In the genomic region with DNA sequence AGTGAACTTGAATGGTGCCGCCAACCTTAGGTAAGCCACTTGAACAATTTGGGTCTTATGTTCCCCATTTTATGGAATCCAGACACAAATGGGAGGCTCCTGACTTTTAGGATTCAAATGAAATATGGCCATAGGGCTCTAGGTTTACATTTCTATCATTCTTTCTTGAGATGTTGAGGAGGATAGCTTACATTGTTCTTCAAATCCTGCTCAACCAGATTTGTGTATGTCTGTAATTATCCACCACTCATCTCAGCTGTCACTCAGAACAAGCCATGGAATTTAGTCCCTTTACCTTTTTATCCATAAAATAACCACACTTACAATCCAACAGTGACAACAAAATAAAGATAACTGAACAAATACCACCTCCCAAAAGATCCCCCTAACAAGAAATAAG, we compare ENCODE assay signal across 30 cellular contexts.
"Had no signal": no experiment of that assay in that cellular context is flagged by ENCODE, and none has a peak within 500 bp of the region (broad histone marks: within the 10 kb centered on the region; RNA-seq: fewer than 3 reads in every experiment).

No MANE protein-coding gene starts in this region.

- H3K4me1 Mint-ChIP-seq: activated CD4-positive, alpha-beta memory T cell treated with anti-CD3 and anti-CD28 coated beads, Interleukin-2, amount 10 ng/mL, durations not matched to agents 7 days and 5 days; activated CD4-positive, alpha-beta T cell treated with anti-CD3 and anti-CD28 coated beads, Interleukin-2, amount 10 ng/mL, durations not matched to agents 7 days and 5 days; activated naive CD4-positive, alpha-beta T cell treated with anti-CD3 and anti-CD28 coated beads, Interleukin-2, amount 10 ng/mL, durations not matched to agents 7 days and 5 days; activated naive CD8-positive, alpha-beta T cell treated with anti-CD3 and anti-CD28 coated beads, Interleukin-2, amount 10 ng/mL, durations not matched to agents 7 days and 5 days; brain; central memory CD8-positive, alpha-beta T cell had no signal

- H3K27ac Mint-ChIP-seq: activated CD4-positive, alpha-beta memory T cell treated with anti-CD3 and anti-CD28 coated beads, Interleukin-2, amount 10 ng/mL, durations not matched to agents 7 days and 5 days; activated CD4-positive, alpha-beta T cell treated with anti-CD3 and anti-CD28 coated beads, Interleukin-2, amount 10 ng/mL, durations not matched to agents 7 days and 5 days; activated naive CD4-positive, alpha-beta T cell treated with anti-CD3 and anti-CD28 coated beads, Interleukin-2, amount 10 ng/mL, durations not matched to agents 7 days and 5 days; activated naive CD4-positive, alpha-beta T cell treated with anti-CD3 and anti-CD28 coated beads, Interleukin-2, amount 50 U/mL, for 72 hours; activated naive CD8-positive, alpha-beta T cell treated with anti-CD3 and anti-CD28 coated beads, Interleukin-2, amount 10 ng/mL, durations not matched to agents 7 days and 5 days; activated T-cell treated with anti-CD3 and anti-CD28 coated beads, Interleukin-2, amount 50 U/mL, for 24 hours; activated T-cell treated with anti-CD3 and anti-CD28 coated beads, Interleukin-2, amount 50 U/mL, for 72 hours; brain; dendritic cell treated with granulocyte-macrophage colony-stimulating factor and Interleukin-4, amounts not matched to agents 40 ng/mL and 50 ng/mL, for 4 days; endodermal cell; WTC11 had no signal

- H3K4me1 ChIP-seq: ascending aorta, breast epithelium had no signal

- H3K36me3 ChIP-seq: ascending aorta, breast epithelium had no signal

- H3K4me3 Mint-ChIP-seq: activated CD4-positive, alpha-beta memory T cell treated with anti-CD3 and anti-CD28 coated beads, Interleukin-2, amount 10 ng/mL, durations not matched to agents 7 days and 5 days; activated CD4-positive, alpha-beta T cell treated with anti-CD3 and anti-CD28 coated beads, Interleukin-2, amount 10 ng/mL, durations not matched to agents 7 days and 5 days; activated naive CD4-positive, alpha-beta T cell treated with anti-CD3 and anti-CD28 coated beads, Interleukin-2, amount 10 ng/mL, durations not matched to agents 7 days and 5 days; activated naive CD8-positive, alpha-beta T cell treated with anti-CD3 and anti-CD28 coated beads, Interleukin-2, amount 10 ng/mL, durations not matched to agents 7 days and 5 days; activated T-cell treated with anti-CD3 and anti-CD28 coated beads, Interleukin-2, amount 50 U/mL, for 24 hours; activated T-cell treated with anti-CD3 and anti-CD28 coated beads, Interleukin-2, amount 50 U/mL, for 72 hours; brain; central memory CD8-positive, alpha-beta T cell; dendritic cell treated with granulocyte-macrophage colony-stimulating factor and Interleukin-4, amounts not matched to agents 40 ng/mL and 50 ng/mL, for 4 days; endodermal cell; WTC11 had no signal

- H3K27me3 Mint-ChIP-seq: activated CD4-positive, alpha-beta memory T cell treated with anti-CD3 and anti-CD28 coated beads, Interleukin-2, amount 10 ng/mL, durations not matched to agents 7 days and 5 days; activated CD4-positive, alpha-beta T cell treated with anti-CD3 and anti-CD28 coated beads, Interleukin-2, amount 10 ng/mL, durations not matched to agents 7 days and 5 days; activated naive CD4-positive, alpha-beta T cell treated with anti-CD3 and anti-CD28 coated beads, Interleukin-2, amount 10 ng/mL, durations not matched to agents 7 days and 5 days; activated naive CD8-positive, alpha-beta T cell treated with anti-CD3 and anti-CD28 coated beads, Interleukin-2, amount 10 ng/mL, durations not matched to agents 7 days and 5 days; activated T-cell treated with anti-CD3 and anti-CD28 coated beads, Interleukin-2, amount 50 U/mL, for 24 hours; central memory CD8-positive, alpha-beta T cell; dendritic cell treated with granulocyte-macrophage colony-stimulating factor and Interleukin-4, amounts not matched to agents 40 ng/mL and 50 ng/mL, for 4 days had no signal

- ATAC-seq: activated naive CD4-positive, alpha-beta T cell treated with anti-CD3 and anti-CD28 coated beads, Interleukin-2, amount 50 U/mL, for 72 hours; activated T-cell treated with anti-CD3 and anti-CD28 coated beads, Interleukin-2, amount 50 U/mL, for 72 hours; esophagus mucosa; WTC11 had no signal

- H3K27me3 ChIP-seq: ascending aorta, breast epithelium, dorsolateral prefrontal cortex had no signal

- H3K27ac ChIP-seq: ascending aorta, breast epithelium, coronary artery, dorsolateral prefrontal cortex, VCaP had no signal

- H3K36me3 Mint-ChIP-seq: activated naive CD4-positive, alpha-beta T cell treated with anti-CD3 and anti-CD28 coated beads, Interleukin-2, amount 10 ng/mL, durations not matched to agents 7 days and 5 days; activated naive CD4-positive, alpha-beta T cell treated with anti-CD3 and anti-CD28 coated beads, Interleukin-2, amount 50 U/mL, for 72 hours; activated naive CD8-positive, alpha-beta T cell treated with anti-CD3 and anti-CD28 coated beads, Interleukin-2, amount 10 ng/mL, durations not matched to agents 7 days and 5 days; brain had no signal

- H3K4me3 ChIP-seq: ascending aorta, breast epithelium, coronary artery, dorsolateral prefrontal cortex had no signal

- FAIRE-seq: frontal cortex had no signal

- H3K9me3 ChIP-seq: ascending aorta, breast epithelium had no signal

- DNase-seq: activated CD4-positive, alpha-beta memory T cell treated with anti-CD3 and anti-CD28 coated beads, Interleukin-2, amount 10 ng/mL, durations not matched to agents 7 days and 5 days; activated CD4-positive, alpha-beta T cell treated with anti-CD3 and anti-CD28 coated beads for 1 hour; activated CD4-positive, alpha-beta T cell treated with anti-CD3 and anti-CD28 coated beads for 4 hours; activated CD4-positive, alpha-beta T cell treated with anti-CD3 and anti-CD28 coated beads, Interleukin-2, amount 10 ng/mL, durations not matched to agents 7 days and 5 days; activated CD4-positive, alpha-beta T cell treated with anti-CD3 and anti-CD28 coated beads, Interleukin-2, amount 50 U/mL, for 4 hours; activated CD8-positive, alpha-beta memory T cell treated with anti-CD3 and anti-CD28 coated beads, Interleukin-2, amount 50 U/mL, for 48 hours; activated gamma-delta T cell; activated naive CD4-positive, alpha-beta T cell; activated naive CD4-positive, alpha-beta T cell treated with anti-CD3 and anti-CD28 coated beads, Interleukin-2, amount 10 ng/mL, durations not matched to agents 7 days and 5 days; activated naive CD8-positive, alpha-beta T cell treated with anti-CD3 and anti-CD28 coated beads, Interleukin-2, amount 10 ng/mL, durations not matched to agents 7 days and 5 days; activated T-cell treated with anti-CD3 and anti-CD28 coated beads for 4 hours; activated T-cell treated with anti-CD3 and anti-CD28 coated beads, Interleukin-2, amount 50 U/mL, for 24 hours; activated T-cell treated with anti-CD3 and anti-CD28 coated beads, Interleukin-2, amount 50 U/mL, for 72 hours; dorsolateral prefrontal cortex; effector memory CD4-positive, alpha-beta T cell; endodermal cell; foreskin fibroblast; head of caudate nucleus; T-helper 2 cell had no signal

- H3K9me3 Mint-ChIP-seq: activated naive CD4-positive, alpha-beta T cell treated with anti-CD3 and anti-CD28 coated beads, Interleukin-2, amount 10 ng/mL, durations not matched to agents 7 days and 5 days; brain; endodermal cell had no signal
